ENCODE assay signal across 28 cellular contexts in the genomic region with DNA sequence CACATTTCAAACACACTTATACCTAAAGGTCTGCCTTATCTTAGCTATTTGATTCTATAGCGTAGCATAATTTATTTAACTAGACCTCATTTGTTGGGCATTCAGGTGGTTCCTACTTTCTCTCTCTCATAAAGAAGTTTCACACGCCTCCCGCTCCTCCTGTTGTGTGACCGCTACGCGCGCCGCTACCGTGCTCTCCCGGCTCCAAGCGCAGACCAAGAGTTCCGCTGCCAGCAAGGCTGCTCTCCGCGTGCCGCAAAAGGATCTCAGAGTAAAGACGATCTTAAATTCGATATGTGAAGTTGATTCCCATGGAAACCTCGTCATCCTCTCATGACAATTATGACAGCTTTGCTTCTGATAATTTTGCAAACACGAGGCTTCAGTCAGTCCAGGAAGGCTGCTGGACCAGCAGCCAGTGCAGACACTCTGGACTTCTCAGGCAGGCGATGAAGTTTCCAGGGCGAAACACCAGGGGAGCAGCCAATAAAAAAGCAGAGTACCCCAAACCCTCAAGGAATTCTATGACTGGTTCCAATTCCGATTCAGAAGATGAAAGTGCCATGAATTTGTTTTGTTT. TPM values are rescaled to one million over a fixed set of nuclear protein-coding genes. Genes with fewer than 3 reads are reported as not detected.
DNase-seq lines count a peak whose midpoint lies in the region; ATAC-seq, FAIRE-seq and TF ChIP-seq lines count a peak whose summit lies in the region.
"Had no signal": no experiment of that assay in that cellular context is flagged by ENCODE, and none has a peak within 500 bp of the region (broad histone marks: within the 10 kb centered on the region; RNA-seq: fewer than 3 reads in every experiment).

No MANE protein-coding gene starts in this region.

- ATAC-seq in K562: no peak
- ATAC-seq: activated naive CD4-positive, alpha-beta T cell treated with anti-CD3 and anti-CD28 coated beads, Interleukin-2, amount 50 U/mL, for 72 hours; activated T-cell treated with anti-CD3 and anti-CD28 coated beads, Interleukin-2, amount 50 U/mL, for 72 hours; left cardiac atrium had no signal

- H3K4me2 ChIP-seq in mammary epithelial cell (ENCODE audit: insufficient read depth, low read depth, low read length): peak overlapping the region; percentile 59
- no peak overlapping the region for H3K4me2 ChIP-seq in K562 (ENCODE audit: insufficient read depth, low read length)
- peak overlapping the region; percentile 62 for H3K4me2 ChIP-seq in smooth muscle cell

- no TSS peak for BruUV-seq in mammary epithelial cell (replicated peaks; lab: Mats Ljungman, UMichigan)
- BruUV-seq in K562 (replicated peaks; lab: Mats Ljungman, UMichigan): no TSS peak

- TF ChIP-seq EP300 in K562 (IDR thresholded peaks at IDR 0.05; ENCODE audit: low read length): no peak

- TF ChIP-seq CTCF in mammary epithelial cell (conservative IDR thresholded peaks at IDR 0.05 in 1 of 2, IDR thresholded peaks at IDR 0.05 in 1 of 2; ENCODE audit: extremely low read depth in 1 of 2, insufficient read depth in 1 of 2, low read depth in 1 of 2, low read length in 2 of 2) (no peak), breast epithelium (IDR thresholded peaks at IDR 0.05) (no peak), K562 (IDR thresholded peaks at IDR 0.05 in 2 of 3, conservative IDR thresholded peaks at IDR 0.05 in 1 of 3; ENCODE audit: insufficient read depth in 2 of 3, low read depth in 1 of 3, low read length in 3 of 3) (no peak), smooth muscle cell (IDR thresholded peaks at IDR 0.05; ENCODE audit: borderline replicate concordance, insufficient read depth, poor library complexity, severe bottlenecking) (no peak)

- no peaks in the 10 kb centered on the region for H3K9me1 ChIP-seq in K562 (ENCODE audit: control insufficient read depth, insufficient read depth, low read length)

- WGBS in mammary epithelial cell (ENCODE audit: low coverage, missing lambda C conversion rate): 47% methylated on average over 19 of the region's 22 CpGs
- 82% methylated on average over 22 of the region's 22 CpGs for WGBS in K562 (ENCODE audit: insufficient coverage, low coverage, missing lambda C conversion rate)
- 43% methylated on average over 22 of the region's 22 CpGs for WGBS in smooth muscle cell (ENCODE audit: low lambda C conversion rate)

- TF ChIP-seq POLR2A in breast epithelium (IDR thresholded peaks at IDR 0.05) (no peak), K562 (conservative IDR thresholded peaks at IDR 0.05) (no peak)

- no peak for FAIRE-seq in K562 (lab: Jason Lieb, UNC)
- FAIRE-seq: endometrium, GM12892 had no signal

- H3K4me3 ChIP-seq in mammary epithelial cell (replicated peaks in 1 of 3; ENCODE audit: insufficient read depth in 1 of 3, low read depth in 2 of 3, low read length in 3 of 3): peak overlapping the region in 1 of 3 experiments; percentile 2
- no peak overlapping the region for H3K4me3 ChIP-seq in breast epithelium
- no peak overlapping the region for H3K4me3 ChIP-seq in K562
- H3K4me3 ChIP-seq in smooth muscle cell: peak overlapping the region; percentile 26
- H3K4me3 ChIP-seq: suprapubic skin had no signal

- DNase-seq in mammary epithelial cell: no peak
- DNase-seq in breast epithelium (ENCODE audit: low spot score in 2 of 2): no peak
- DNase-seq in K562 (ENCODE audit: extremely low read depth in 1 of 4, low spot score in 3 of 4): no peak
- DNase-seq in kidney tubule cell (ENCODE audit: low spot score): peak; percentile 8
- no peak for DNase-seq in smooth muscle cell (lab: John Stamatoyannopoulos, UW; ENCODE audit: unreplicated experiment)
- DNase-seq in activated gamma-delta T cell treated with Interleukin-2 at 50 U/mL for 16 hours: no peak
- DNase-seq in activated effector memory CD4-positive, alpha-beta T cell treated with anti-CD3 and anti-CD28 coated beads, Interleukin-2, amount 50 U/mL, for 16 hours: no peak
- no peak for DNase-seq in iPS-NIHi11 (ENCODE audit: low spot score)
- DNase-seq: ACHN; activated B cell treated with CpG ODN at 0.5 μM for 24 hours; activated T-cell treated with anti-CD3 and anti-CD28 coated beads, Interleukin-2, amount 50 U/mL, for 72 hours; GF-D8; hypothalamus; Kasumi-1; left cardiac atrium; NCI-H1092 treated with DMSO at 0.1 percent for 48 hours; NCI-H2081 treated with DMSO at 0.1 percent for 48 hours; NCI-H510A treated with DMSO at 0.1 percent for 48 hours; nucleus accumbens; Right ventricle myocardium superior; stimulated activated CD4-positive, alpha-beta T cell treated with anti-CD3 and anti-CD28 coated beads, Interleukin-15, amount 100 ng/mL, for 24 hours had no signal

- H3K27ac ChIP-seq in mammary epithelial cell (ENCODE audit: insufficient read depth, low read depth, low read length) (no peak overlapping the region), breast epithelium (no peak overlapping the region), K562 (ENCODE audit: extremely low read depth, low read depth, low read length) (no peak overlapping the region), smooth muscle cell (ENCODE audit: low read depth) (no peak overlapping the region)
- H3K27ac ChIP-seq: C4-2B, suprapubic skin had no signal

- dilution Hi-C loops in mammary epithelial cell (cut with HindIII; ENCODE audit: low sequenced_read_pairs): no loop called here

- H3K4me1 ChIP-seq in mammary epithelial cell (ENCODE audit: insufficient read depth, low read length) (no peaks in the 10 kb centered on the region), breast epithelium (no peaks in the 10 kb centered on the region), K562 (replicated peaks in 1 of 2; ENCODE audit: control insufficient read depth in 2 of 2, insufficient read depth in 2 of 2, low read length in 2 of 2) (peaks cover 0 to 8% of the 10 kb centered on the region in 2 experiments; a peak in 4 of 5 replicates), smooth muscle cell (ENCODE audit: low read depth) (no peaks in the 10 kb centered on the region)
- H3K4me1 ChIP-seq: suprapubic skin had no signal

- intact Hi-C loops in mammary epithelial cell (cut with micrococcal nuclease): loop anchor here (10.0 kb wide), 1 partner anchor 1377 kb away; no protein-coding TSS in a partner anchor
- intact Hi-C loops in breast epithelium (cut with DNase I; ENCODE audit: low total_unique reads): no loop called here
- intact Hi-C loops in K562 (cut with micrococcal nuclease): no loop called here

- in situ Hi-C loops in mammary epithelial cell (cut with MboI; ENCODE audit: low sequenced_read_pairs in 2 of 2): no loop called here
- in situ Hi-C loops in K562 (cut with MboI): no loop called here

- H4K20me1 ChIP-seq in mammary epithelial cell (ENCODE audit: insufficient read depth, low read length) (no peaks in the 10 kb centered on the region), K562 (replicated peaks; ENCODE audit: control insufficient read depth, insufficient read depth, low read length) (no peaks in the 10 kb centered on the region), smooth muscle cell (ENCODE audit: low read depth) (no peaks in the 10 kb centered on the region)

- H3K9ac ChIP-seq in mammary epithelial cell (ENCODE audit: insufficient read depth, low read length): no peak overlapping the region
- 0 out of 4 replicates have a peak overlapping the region, but pooled peaks of 1 of the 2 experiments have one; percentile 62 for H3K9ac ChIP-seq in K562 (ENCODE audit: insufficient read depth in 1 of 2, low read depth in 2 of 2, low read length in 2 of 2)
- no peak overlapping the region for H3K9ac ChIP-seq in smooth muscle cell (ENCODE audit: low read depth)

- no peak for TF ChIP-seq RAD21 in K562 (CRISPR knock-in tag; conservative IDR thresholded peaks at IDR 0.05 in 1 of 2, IDR thresholded peaks at IDR 0.05 in 1 of 2)

- H3F3A ChIP-seq in smooth muscle cell (ENCODE audit: low read depth): no peaks in the 10 kb centered on the region

- peak overlapping the region; percentile 76 for H2AFZ ChIP-seq in mammary epithelial cell (ENCODE audit: low read depth, low read length)
- H2AFZ ChIP-seq in K562 (ENCODE audit: low read depth, low read length): peak overlapping the region; percentile 78; the same call in 1 of the 2 replicates
- no peak overlapping the region for H2AFZ ChIP-seq in smooth muscle cell (ENCODE audit: low read depth)

- H3K36me3 ChIP-seq in mammary epithelial cell (ENCODE audit: insufficient read depth, low read length) (no peaks in the 10 kb centered on the region), breast epithelium (no peaks in the 10 kb centered on the region), K562 (ENCODE audit: control insufficient read depth, insufficient read depth, low read length) (no peaks in the 10 kb centered on the region), smooth muscle cell (ENCODE audit: low read depth) (no peaks in the 10 kb centered on the region)
- H3K36me3 ChIP-seq: suprapubic skin had no signal

- H3K27me3 ChIP-seq in mammary epithelial cell (ENCODE audit: insufficient read depth, low read length) (no peaks in the 10 kb centered on the region), breast epithelium (peaks cover 0 to 56% of the 10 kb centered on the region in 2 donors), K562 (ENCODE audit: control insufficient read depth in 2 of 2, insufficient read depth in 2 of 2, low read length in 2 of 2) (no peaks in the 10 kb centered on the region), smooth muscle cell (ENCODE audit: low read depth) (peaks cover 30% of the 10 kb centered on the region)

- POLR2A ChIA-PET in K562 (lab: Yijun Ruan, JAX): interaction anchor here (1.5 kb wide), 1 partner anchor 14 kb away, joined by 4 read pairs; no protein-coding TSS in a partner anchor

- CTCF ChIA-PET in mammary epithelial cell (lab: Charles Lee; ENCODE audit: low non-redundant PET) (no interaction called here), K562 (lab: Yijun Ruan, JAX; ENCODE audit: low intra/inter-chr PET ratio) (no interaction called here)

- H3K9me3 ChIP-seq in mammary epithelial cell (replicated peaks; ENCODE audit: insufficient read depth, low read length): no peaks in the 10 kb centered on the region
- no peaks in the 10 kb centered on the region for H3K9me3 ChIP-seq in breast epithelium
- H3K9me3 ChIP-seq in K562 (replicated peaks; ENCODE audit: control insufficient read depth, insufficient read depth, low read depth, low read length): no peaks in the 10 kb centered on the region
- H3K9me3 ChIP-seq in smooth muscle cell (replicated peaks; ENCODE audit: low read depth): no peaks in the 10 kb centered on the region
- H3K9me3 ChIP-seq: suprapubic skin had no signal

- H3K79me2 ChIP-seq in mammary epithelial cell (ENCODE audit: insufficient read depth, low read length) (no peaks in the 10 kb centered on the region), K562 (ENCODE audit: control insufficient read depth, insufficient read depth, low read length) (no peaks in the 10 kb centered on the region), smooth muscle cell (ENCODE audit: low read depth) (no peaks in the 10 kb centered on the region)

RNA-seq across cellular contexts. Expression of a gene that starts 20.5 kb away (rescaled TPM):
- total RNA-seq in mammary epithelial cell: 10 to 100 TPM in 1 of 2 donors, 1 to 10 TPM in 1; 4.8 to 10.5 TPM
- 11.9 TPM for polyA plus RNA-seq in mammary epithelial cell
- polyA minus RNA-seq in mammary epithelial cell: 22.5 TPM
- total RNA-seq in breast epithelium: 10 to 100 TPM in 2 of 3 donors, under 1 TPM in 1; 0.80 to 31.0 (median 12.8) TPM
- 14.9 and 15.6 TPM in 2 replicates for total RNA-seq in K562 (2011; cell fraction: chromatin; rRNA removed; ENCODE audit: low replicate concordance)
- 14.3 and 15.8 TPM in 2 replicates for total RNA-seq in K562 (2011; cell fraction: nucleolus; rRNA removed)
- total RNA-seq in K562 (2011; cell fraction: nucleoplasm; rRNA removed): 19.4 and 34.7 TPM in 2 replicates
- total RNA-seq in K562 (2014; rRNA removed): 4.9 and 7.5 TPM in 2 replicates
- 2.8 and 4.5 TPM in 2 replicates for total RNA-seq in K562 (2014; rRNA removed; fragmentation: Illumina TruSeq; extraction: Trizol)
- 4.6 and 5.7 TPM in 2 replicates for total RNA-seq in K562 (2015; rRNA removed; fragmentation: Illumina TruSeq; extraction: Trizol)
- total RNA-seq in K562 (2021): 12.1 and 12.7 TPM in 2 replicates
- 19.3 and 29.6 TPM in 2 replicates for polyA plus RNA-seq in K562 (2011; rRNA removed)
- 32.3 and 43.3 TPM in 2 replicates for polyA plus RNA-seq in K562 (2011; cell fraction: cytosol; rRNA removed)
- polyA plus RNA-seq in K562 (2011; cell fraction: nucleus; rRNA removed): 50.1 and 60.0 TPM in 2 replicates
- polyA plus RNA-seq in K562 (2012): 15.6 and 44.4 TPM in 2 replicates
- polyA plus RNA-seq in K562 (2014; fragmentation: Illumina TruSeq; extraction: Trizol): 13.1 and 17.4 TPM in 2 replicates
- 10 to 100 TPM; 12.0 to 13.5 TPM for polyA plus RNA-seq in K562 (2014; fragmentation: Nextera tagmentation; extraction: Ambion mirVana)
- 21.3 and 21.8 TPM in 2 replicates for polyA plus RNA-seq in K562 (2014; rRNA removed)
- 9.2 and 12.7 TPM in 2 replicates for polyA minus RNA-seq in K562 (2011; rRNA and poly(A)+ RNA removed)
- 5.9 and 6.6 TPM in 2 replicates for polyA minus RNA-seq in K562 (2011; cell fraction: cytosol; rRNA and poly(A)+ RNA removed)
- 9.0 and 19.1 TPM in 2 replicates for polyA minus RNA-seq in K562 (2011; cell fraction: nucleus; rRNA and poly(A)+ RNA removed)
- total RNA-seq in smooth muscle cell: 3.3 and 7.6 TPM in 2 replicates
- 2.8 and 5.7 TPM in 2 replicates for polyA plus RNA-seq in smooth muscle cell
- total RNA-seq: fibroblast of villous mesenchyme, Right ventricle myocardium superior had no signal

RNA-seq across cellular contexts. Expression of a gene that starts 44.1 kb away (rescaled TPM):
- not detected for total RNA-seq in mammary epithelial cell
- not detected for polyA plus RNA-seq in mammary epithelial cell
- not detected for polyA minus RNA-seq in mammary epithelial cell
- total RNA-seq in breast epithelium: not detected
- total RNA-seq in K562 (2011; cell fraction: chromatin; rRNA removed; ENCODE audit: low replicate concordance): not detected in 2 replicates
- total RNA-seq in K562 (2011; cell fraction: nucleolus; rRNA removed): not detected in 2 replicates
- not detected in 2 replicates for total RNA-seq in K562 (2011; cell fraction: nucleoplasm; rRNA removed)
- not detected in 2 replicates for total RNA-seq in K562 (2014; rRNA removed)
- total RNA-seq in K562 (2014; rRNA removed; fragmentation: Illumina TruSeq; extraction: Trizol): not detected in 2 replicates
- not detected in 2 replicates for total RNA-seq in K562 (2015; rRNA removed; fragmentation: Illumina TruSeq; extraction: Trizol)
- total RNA-seq in K562 (2021): not detected in 2 replicates
- not detected in 2 replicates for polyA plus RNA-seq in K562 (2011; rRNA removed)
- polyA plus RNA-seq in K562 (2011; cell fraction: cytosol; rRNA removed): not detected in 2 replicates
- not detected in 2 replicates for polyA plus RNA-seq in K562 (2011; cell fraction: nucleus; rRNA removed)
- polyA plus RNA-seq in K562 (2012): 0.22 and 0.40 TPM in 2 replicates
- polyA plus RNA-seq in K562 (2014; fragmentation: Illumina TruSeq; extraction: Trizol): not detected in 2 replicates
- polyA plus RNA-seq in K562 (2014; fragmentation: Nextera tagmentation; extraction: Ambion mirVana): under 1 TPM; 0.23 to 0.45 TPM
- not detected in 2 replicates for polyA plus RNA-seq in K562 (2014; rRNA removed)
- not detected in 2 replicates for polyA minus RNA-seq in K562 (2011; rRNA and poly(A)+ RNA removed)
- not detected in 2 replicates for polyA minus RNA-seq in K562 (2011; cell fraction: cytosol; rRNA and poly(A)+ RNA removed)
- not detected in 2 replicates for polyA minus RNA-seq in K562 (2011; cell fraction: nucleus; rRNA and poly(A)+ RNA removed)
- not detected in 2 replicates for total RNA-seq in smooth muscle cell
- polyA plus RNA-seq in smooth muscle cell: not detected in 2 replicates
- total RNA-seq: activated B cell treated with CpG ODN at 0.5 μM for 24 hours; activated naive CD4-positive, alpha-beta T cell treated with anti-CD3 and anti-CD28 coated beads, Interleukin-2, amount 50 U/mL, for 72 hours; activated T-cell treated with anti-CD3 and anti-CD28 coated beads, Interleukin-2, amount 50 U/mL, for 72 hours; fibroblast of villous mesenchyme; left cardiac atrium; mononuclear cell; Right ventricle myocardium superior; suprapubic skin had no signal
